In genomic region chr3:156542101-156543042, GRCh38 we compare ENCODE assay signal across 15 cellular contexts. TPM values are rescaled to one million over a fixed set of nuclear protein-coding genes. Genes with fewer than 3 reads are reported as not detected.
A peak's percentile ranks its signal among the peaks of the same experiment; 100 is the strongest.
DNase-seq lines count a peak whose midpoint lies in the region; ATAC-seq, FAIRE-seq and TF ChIP-seq lines count a peak whose summit lies in the region.
"Had no signal": no experiment of that assay in that cellular context is flagged by ENCODE, and none has a peak within 500 bp of the region (broad histone marks: within the 10 kb centered on the region; RNA-seq: fewer than 3 reads in every experiment).

No MANE protein-coding gene starts in this region.

- peak overlapping the region; percentile 48 for H3K9ac ChIP-seq in endothelial cell of umbilical vein (replicated peaks; ENCODE audit: extremely low read depth, insufficient read depth, low read length)

- intact Hi-C loops in activated CD8-positive, alpha-beta T cell treated with anti-CD3 and anti-CD28 coated beads for 36 hours (cut with micrococcal nuclease), result no loop called here
- intact Hi-C loops in endothelial cell of umbilical vein (cut with micrococcal nuclease) (loop anchor here (1.0 to 2.0 kb wide), 2 partner anchors 9 to 588 kb away; no protein-coding TSS in a partner anchor), ovary (cut with DNase I) (loop anchor here in 2 of 4 donors (5.0 to 10.0 kb wide), 2 partner anchors 135 to 622 kb away; partner anchors contain the start of gene CCNL1 (in 1 of the 2)), uterus (cut with DNase I; ENCODE audit: low total_unique reads) (no loop called here)

- DNase-seq in activated CD8-positive, alpha-beta T cell treated with anti-CD3 and anti-CD28 coated beads, Interleukin-2, amount 10 ng/mL, durations not matched to agents 7 days and 5 days, result no peak
- no peak for DNase-seq in activated CD8-positive, alpha-beta T cell treated with anti-CD3 and anti-CD28 coated beads for 36 hours
- DNase-seq in endothelial cell of umbilical vein (ENCODE audit: low read depth, low spot score), result no peak
- DNase-seq in ovary, result peak in 3 of 5 donors; percentile 45 to 78 (median 60)
- peak in 1 of 2 donors; percentile 49 for DNase-seq in uterus
- no peak for DNase-seq in stimulated activated CD4-positive, alpha-beta T cell treated with anti-CD3 and anti-CD28 coated beads, Interleukin-2, amount 100 ng/mL, for 48 hours
- DNase-seq in hepatocyte (ENCODE audit: low spot score), result no peak
- no peak for DNase-seq in activated CD4-positive, CD25-positive, alpha-beta regulatory T cell (lab: John Stamatoyannopoulos, UW)
- DNase-seq: activated CD4-positive, alpha-beta T cell treated with anti-CD3 and anti-CD28 coated beads for 1 hour; activated T-cell treated with anti-CD3 and anti-CD28 coated beads for 4 hours; COR-L47; mucosa of descending colon; NCI-H1436; stimulated activated naive CD4-positive, alpha-beta T cell had no signal

- H3K9me3 Mint-ChIP-seq in activated CD8-positive, alpha-beta T cell treated with anti-CD3 and anti-CD28 coated beads, Interleukin-2, amount 10 ng/mL, durations not matched to agents 7 days and 5 days (ENCODE audit: insufficient read depth), result no peaks in the 10 kb centered on the region
- H3K9me3 Mint-ChIP-seq in activated CD8-positive, alpha-beta T cell treated with anti-CD3 and anti-CD28 coated beads for 36 hours, result no peaks in the 10 kb centered on the region

- no peak for TF ChIP-seq EP300 in ovary (IDR thresholded peaks at IDR 0.05)

- no peak for TF ChIP-seq CTCF in activated CD8-positive, alpha-beta T cell treated with anti-CD3 and anti-CD28 coated beads for 36 hours (IDR thresholded peaks at IDR 0.05)
- TF ChIP-seq CTCF in endothelial cell of umbilical vein (IDR thresholded peaks at IDR 0.05; ENCODE audit: extremely low read depth in 1 of 2, insufficient read depth in 1 of 2, low read depth in 1 of 2, low read length in 2 of 2) (no peak), ovary (IDR thresholded peaks at IDR 0.05) (no peak), uterus (IDR thresholded peaks at IDR 0.05) (no peak), hepatocyte (IDR thresholded peaks at IDR 0.05; ENCODE audit: poor library complexity) (no peak)

- H3K36me3 ChIP-seq in endothelial cell of umbilical vein (ENCODE audit: control insufficient read depth in 2 of 2, extremely low read depth in 1 of 2, insufficient read depth in 2 of 2, low read length in 2 of 2), result peaks cover 14 to 55% of the 10 kb centered on the region in 2 experiments
- no peaks in the 10 kb centered on the region for H3K36me3 ChIP-seq in ovary
- H3K36me3 ChIP-seq in uterus, result no peaks in the 10 kb centered on the region
- H3K36me3 ChIP-seq in hepatocyte (replicated peaks; ENCODE audit: insufficient read depth, low read depth), result no peaks in the 10 kb centered on the region

- H3K79me2 ChIP-seq in endothelial cell of umbilical vein (ENCODE audit: control insufficient read depth, insufficient read depth, low read length) (peaks cover 42% of the 10 kb centered on the region), hepatocyte (peaks cover 19% of the 10 kb centered on the region)

- POLR2A ChIA-PET in activated CD8-positive, alpha-beta T cell treated with anti-CD3 and anti-CD28 coated beads, Interleukin-2, amount 10 ng/mL, durations not matched to agents 7 days and 5 days (lab: Charles Lee), result interaction anchor here (0.7 kb wide), 1 partner anchor 68 kb away, joined by 3 read pairs; no protein-coding TSS in a partner anchor
- POLR2A ChIA-PET in activated CD8-positive, alpha-beta T cell treated with anti-CD3 and anti-CD28 coated beads for 36 hours (lab: Charles Lee), result no interaction called here
- POLR2A ChIA-PET in endothelial cell of umbilical vein (lab: Charles Lee), result interaction anchor here (2.8 kb wide), 1 partner anchor 12 kb away, joined by 12 read pairs; the partner anchor contains the start of gene SSR3

- peaks cover 56% of the 10 kb centered on the region for H3K36me3 Mint-ChIP-seq in activated CD8-positive, alpha-beta T cell treated with anti-CD3 and anti-CD28 coated beads, Interleukin-2, amount 10 ng/mL, durations not matched to agents 7 days and 5 days (ENCODE audit: low read depth)
- H3K36me3 Mint-ChIP-seq in activated CD8-positive, alpha-beta T cell treated with anti-CD3 and anti-CD28 coated beads for 36 hours (ENCODE audit: low read depth), result peaks cover 51% of the 10 kb centered on the region

- H3K27ac Mint-ChIP-seq in activated CD8-positive, alpha-beta T cell treated with anti-CD3 and anti-CD28 coated beads, Interleukin-2, amount 10 ng/mL, durations not matched to agents 7 days and 5 days, result peak overlapping the region; percentile 3
- no peak overlapping the region for H3K27ac Mint-ChIP-seq in activated CD8-positive, alpha-beta T cell treated with anti-CD3 and anti-CD28 coated beads for 36 hours

- FAIRE-seq in endothelial cell of umbilical vein (lab: Jason Lieb, UNC), result no peak
- FAIRE-seq: GM18507 had no signal

- H3K4me3 Mint-ChIP-seq in activated CD8-positive, alpha-beta T cell treated with anti-CD3 and anti-CD28 coated beads, Interleukin-2, amount 10 ng/mL, durations not matched to agents 7 days and 5 days, result no peak overlapping the region
- no peak overlapping the region for H3K4me3 Mint-ChIP-seq in activated CD8-positive, alpha-beta T cell treated with anti-CD3 and anti-CD28 coated beads for 36 hours

- BruUV-seq in endothelial cell of umbilical vein (replicated peaks; lab: Mats Ljungman, UMichigan), result TSS peak; percentile 27

- H3K4me2 ChIP-seq in endothelial cell of umbilical vein (ENCODE audit: insufficient read depth, low read length), result peak overlapping the region; percentile 86
- H3K4me2 ChIP-seq in hepatocyte, result no peak overlapping the region

- CTCF ChIA-PET in activated CD8-positive, alpha-beta T cell treated with anti-CD3 and anti-CD28 coated beads, Interleukin-2, amount 10 ng/mL, durations not matched to agents 7 days and 5 days (lab: Charles Lee), result interaction anchor here (1.2 to 4.0 kb wide), 10 partner anchors 9 to 595 kb away, joined by 4 to 24 read pairs (median 8); partner anchors contain the start of genes SSR3 and TIPARP
- CTCF ChIA-PET in activated CD8-positive, alpha-beta T cell treated with anti-CD3 and anti-CD28 coated beads for 36 hours (lab: Charles Lee), result interaction anchor here (0.7 to 4.0 kb wide), 10 partner anchors 9 to 392 kb away, joined by 3 to 20 read pairs (median 3); partner anchors contain the start of gene SSR3
- CTCF ChIA-PET in endothelial cell of umbilical vein (lab: Charles Lee), result interaction anchor here (2.0 to 3.8 kb wide), 4 partner anchors 32 to 392 kb away, joined by 8 to 22 read pairs (median 15); no protein-coding TSS in a partner anchor

- H3K27me3 Mint-ChIP-seq in activated CD8-positive, alpha-beta T cell treated with anti-CD3 and anti-CD28 coated beads, Interleukin-2, amount 10 ng/mL, durations not matched to agents 7 days and 5 days (ENCODE audit: low read depth), result no peaks in the 10 kb centered on the region
- no peaks in the 10 kb centered on the region for H3K27me3 Mint-ChIP-seq in activated CD8-positive, alpha-beta T cell treated with anti-CD3 and anti-CD28 coated beads for 36 hours

- H4K20me1 ChIP-seq in endothelial cell of umbilical vein (replicated peaks; ENCODE audit: control insufficient read depth, extremely low read depth, insufficient read depth, low read length) (no peaks in the 10 kb centered on the region), hepatocyte (ENCODE audit: insufficient read depth, poor library complexity, severe bottlenecking) (peaks cover 4% of the 10 kb centered on the region)

- H2AFZ ChIP-seq in endothelial cell of umbilical vein (ENCODE audit: low read depth, low read length) (no peak overlapping the region), hepatocyte (no peak overlapping the region)

- ATAC-seq in activated CD8-positive, alpha-beta T cell treated with anti-CD3 and anti-CD28 coated beads, Interleukin-2, amount 10 ng/mL, durations not matched to agents 7 days and 5 days, result no peak
- ATAC-seq in activated CD8-positive, alpha-beta T cell treated with anti-CD3 and anti-CD28 coated beads for 36 hours, result no peak
- ATAC-seq: mucosa of descending colon had no signal

- H3K27ac ChIP-seq in endothelial cell of umbilical vein (ENCODE audit: insufficient read depth, low read depth, low read length) (peak overlapping the region; percentile 93), ovary (peak overlapping the region in 1 of 2 donors; percentile 8), uterus (peak overlapping the region; percentile 59 to 90), hepatocyte (no peak overlapping the region)

- H3K4me1 ChIP-seq in endothelial cell of umbilical vein (ENCODE audit: control insufficient read depth, extremely low read depth, insufficient read depth, low read length) (peaks cover 56% of the 10 kb centered on the region), ovary (ENCODE audit: insufficient read depth) (peaks cover 3% of the 10 kb centered on the region), uterus (peaks cover 4 to 19% of the 10 kb centered on the region in 2 donors), hepatocyte (ENCODE audit: insufficient read depth) (no peaks in the 10 kb centered on the region)

- 5 to 7% (median 6%) methylated on average over 5 of the region's 5 CpGs for WGBS in ovary, 3 donors
- 86% methylated on average over 5 of the region's 5 CpGs for WGBS in hepatocyte (ENCODE audit: low lambda C conversion rate, missing lambda C conversion rate)

- peaks cover 19% of the 10 kb centered on the region for H3K4me1 Mint-ChIP-seq in activated CD8-positive, alpha-beta T cell treated with anti-CD3 and anti-CD28 coated beads, Interleukin-2, amount 10 ng/mL, durations not matched to agents 7 days and 5 days (ENCODE audit: low read depth)
- H3K4me1 Mint-ChIP-seq in activated CD8-positive, alpha-beta T cell treated with anti-CD3 and anti-CD28 coated beads for 36 hours (ENCODE audit: low read depth), result peaks cover 18% of the 10 kb centered on the region

- H3K9me3 ChIP-seq in endothelial cell of umbilical vein (replicated peaks; ENCODE audit: control insufficient read depth, insufficient read depth, low read length) (no peaks in the 10 kb centered on the region), ovary (no peaks in the 10 kb centered on the region), uterus (no peaks in the 10 kb centered on the region), hepatocyte (ENCODE audit: low read depth) (no peaks in the 10 kb centered on the region)
- H3K9me3 ChIP-seq: mucosa of descending colon had no signal

- TF ChIP-seq POLR2A in endothelial cell of umbilical vein (IDR thresholded peaks at IDR 0.05; ENCODE audit: low read depth, low read length), result no peak
- TF ChIP-seq POLR2A in ovary (IDR thresholded peaks at IDR 0.05), result no peak
- no peak for TF ChIP-seq POLR2A in uterus (IDR thresholded peaks at IDR 0.05)

- H3K27me3 ChIP-seq in endothelial cell of umbilical vein (ENCODE audit: control insufficient read depth in 2 of 2, insufficient read depth in 2 of 2, low read length in 2 of 2) (no peaks in the 10 kb centered on the region), ovary (no peaks in the 10 kb centered on the region), uterus (no peaks in the 10 kb centered on the region), hepatocyte (no peaks in the 10 kb centered on the region)

- H3K9me2 ChIP-seq in hepatocyte (replicated peaks; ENCODE audit: insufficient read depth), result no peaks in the 10 kb centered on the region

- dilution Hi-C loops in endothelial cell of umbilical vein (cut with MboI; ENCODE audit: extremely low pct_ligation_motif_present, low sequenced_read_pairs), result no loop called here

- no peak overlapping the region for H3K4me3 ChIP-seq in endothelial cell of umbilical vein (replicated peaks in 1 of 3; ENCODE audit: insufficient read depth in 1 of 3, low read depth in 1 of 3, low read length in 3 of 3)
- no peak overlapping the region for H3K4me3 ChIP-seq in ovary
- H3K4me3 ChIP-seq in uterus, result no peak overlapping the region
- no peak overlapping the region for H3K4me3 ChIP-seq in hepatocyte
- H3K4me3 ChIP-seq: mucosa of descending colon had no signal

- no peaks in the 10 kb centered on the region for H3K9me1 ChIP-seq in endothelial cell of umbilical vein (replicated peaks; ENCODE audit: control insufficient read depth, extremely low read depth, insufficient read depth, low read length)

RNA-seq across cellular contexts. Expression of gene SSR3, which starts 12.5 kb away (rescaled TPM):
- 100 to 1,000 TPM; 133 to 147 TPM for total RNA-seq in activated CD8-positive, alpha-beta T cell treated with anti-CD3 and anti-CD28 coated beads, Interleukin-2, amount 10 ng/mL, durations not matched to agents 7 days and 5 days
- total RNA-seq in activated CD8-positive, alpha-beta T cell treated with anti-CD3 and anti-CD28 coated beads for 36 hours, result 100 to 1,000 TPM; 175 TPM
- total RNA-seq in endothelial cell of umbilical vein (355 and 370 TPM in 2 replicates), ovary (100 to 1,000 TPM in 5 of 7 donors, 10 to 100 TPM in 2; 53.4 to 303 (median 160) TPM), uterus (100 to 1,000 TPM in 3 of 4 donors, 10 to 100 TPM in 1; 96.8 to 172 (median 128) TPM), hepatocyte (176 and 189 TPM in 2 replicates)
- polyA plus RNA-seq in endothelial cell of umbilical vein (155 and 160 TPM in 2 replicates), ovary (100 to 1,000 TPM in 1 of 2 donors, 10 to 100 TPM in 1; 90.2 to 178 TPM), hepatocyte (221 and 271 TPM in 2 replicates)
- polyA plus RNA-seq in endothelial cell of umbilical vein (2011; cell fraction: cytosol; rRNA removed), result 213 and 219 TPM in 2 replicates
- 79.0 and 84.4 TPM in 2 replicates for polyA plus RNA-seq in endothelial cell of umbilical vein (2011; cell fraction: nucleus; rRNA removed)
- 262 and 391 TPM in 2 replicates for polyA plus RNA-seq in endothelial cell of umbilical vein (2012)
- polyA minus RNA-seq in endothelial cell of umbilical vein, result 558 and 653 TPM in 2 replicates
- polyA minus RNA-seq in endothelial cell of umbilical vein (2011; cell fraction: cytosol; rRNA and poly(A)+ RNA removed), result 89.5 TPM
- 108 and 116 TPM in 2 replicates for polyA minus RNA-seq in endothelial cell of umbilical vein (2011; cell fraction: nucleus; rRNA and poly(A)+ RNA removed)

Comparison
In these comparisons a context has a peak if more than half of its experiments do, and no peak if none do; other contexts are left out.
1. DNase-seq: peak in ovary (3 of 5); none in activated CD8-positive, alpha-beta T cell treated with anti-CD3 and anti-CD28 coated beads, Interleukin-2, amount 10 ng/mL, durations not matched to agents 7 days and 5 days (single experiment), activated CD8-positive, alpha-beta T cell treated with anti-CD3 and anti-CD28 coated beads for 36 hours (single experiment), endothelial cell of umbilical vein (single experiment), stimulated activated CD4-positive, alpha-beta T cell treated with anti-CD3 and anti-CD28 coated beads, Interleukin-2, amount 100 ng/mL, for 48 hours (0 of 2), hepatocyte (single experiment) and activated CD4-positive, CD25-positive, alpha-beta regulatory T cell (0 of 4).